In the genomic region with DNA sequence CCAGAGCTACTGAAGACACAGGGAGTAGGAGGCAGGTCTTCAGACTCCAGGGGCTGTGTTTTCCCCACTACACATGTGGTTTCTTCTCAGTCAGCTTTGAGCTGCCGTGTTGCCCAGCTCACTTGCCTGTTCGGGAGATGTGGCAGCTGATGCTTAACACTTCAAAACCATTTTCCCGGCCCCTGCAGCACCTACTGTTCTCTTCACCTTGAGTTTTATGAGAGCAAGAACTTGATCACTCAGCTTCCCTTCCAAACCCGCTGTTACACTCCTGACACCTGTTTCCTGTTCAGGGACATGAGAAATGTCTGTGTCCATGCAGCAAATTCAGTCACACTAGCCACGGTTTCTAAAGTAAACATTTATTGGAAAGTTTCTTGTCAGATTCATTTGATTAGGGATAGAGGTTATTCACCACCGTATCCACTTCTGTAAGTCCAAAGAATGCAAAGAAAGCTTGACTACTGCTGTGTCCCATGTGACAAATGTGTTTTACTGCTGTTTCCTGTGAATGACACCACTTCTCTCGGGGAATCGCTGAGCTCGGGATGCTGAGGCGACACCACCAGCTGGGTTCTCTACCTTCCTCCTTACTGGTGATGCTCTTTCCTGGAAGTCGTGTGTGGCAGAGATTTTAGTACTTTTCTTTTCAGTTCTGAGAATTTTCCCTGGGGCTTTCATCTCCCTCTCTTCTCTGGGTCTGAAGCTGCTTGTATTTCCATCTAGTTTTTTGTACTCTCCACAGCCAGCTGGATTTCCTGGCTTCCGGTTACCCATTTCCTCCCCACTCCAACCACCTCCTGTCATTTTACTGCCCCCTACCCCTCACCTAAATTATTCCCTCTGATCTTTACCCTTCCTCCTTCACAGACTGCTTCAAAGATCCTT, we compare ENCODE assay signal across 8 cellular contexts.
DNase-seq lines count a peak whose midpoint lies in the region; ATAC-seq and TF ChIP-seq lines count a peak whose summit lies in the region.

No MANE protein-coding gene starts in this region.

- 0 out of 2 replicates have a peak overlapping the region, but pooled peaks have one; percentile 6 for H3K27ac ChIP-seq in 22Rv1

- TF ChIP-seq CTCF in 22Rv1 (IDR thresholded peaks at IDR 0.05) = no peak

- DNase-seq in dermis blood vessel endothelial cell (peak; percentile 65), nucleus accumbens (lab: John Stamatoyannopoulos, UW) (peak in 31 of 56 donors; percentile 14 to 75 (median 49)), SK-N-DZ (ENCODE audit: low spot score) (no peak), NCI-H146 (lab: John Stamatoyannopoulos, UW) (no peak), amniotic stem cell (lab: John Stamatoyannopoulos, UW) (no peak)

- ATAC-seq in GM21786 (IDR thresholded peaks at IDR 0.05; ENCODE audit: unreplicated experiment) (peak; percentile 41), SK-N-SH treated with all-trans-retinoic acid at 6 μM for 48 hours (peak; percentile 45; the same call in 2 of the 3 replicates)

TF ChIP-seq in SK-N-SH treated with all-trans-retinoic acid at 6 μM for 48 hours, 23 proteins besides CTCF, POLR2A, EP300 and RAD21:
- TF ChIP-seq RARB (CRISPR knock-in tag; IDR thresholded peaks at IDR 0.05) (no peak), PATZ1 (CRISPR knock-in tag; IDR thresholded peaks at IDR 0.05; ENCODE audit: borderline replicate concordance) (0 out of 2 replicates have a peak, but pooled peaks have one; percentile 17), ZNF565 (CRISPR knock-in tag; conservative IDR thresholded peaks at IDR 0.05; ENCODE audit: low read depth) (no peak)
TF ChIP-seq in SK-N-SH treated with all-trans-retinoic acid at 6 μM for 48 hours: peak in this region for 1.

Comparison
In these comparisons a context has a peak if more than half of its experiments do, and no peak if none do; other contexts are left out.
1. DNase-seq: peak in dermis blood vessel endothelial cell (single experiment) and nucleus accumbens (31 of 56); none in SK-N-DZ (single experiment), NCI-H146 (single experiment) and amniotic stem cell (single experiment).